ENCODE assay signal across 8 cellular contexts in genomic region chr12:89709157-89709993, GRCh38. TPM values are rescaled to one million over a fixed set of nuclear protein-coding genes. Genes with fewer than 3 reads are reported as not detected.
DNase-seq lines count a peak whose midpoint lies in the region; ATAC-seq and TF ChIP-seq lines count a peak whose summit lies in the region.

No MANE protein-coding gene starts in this region.

- peak; percentile 78 for TF ChIP-seq POLR2A in Raji (IDR thresholded peaks at IDR 0.05; ENCODE audit: insufficient read depth, low read depth, low read length)

- H3K27me3 Mint-ChIP-seq in H9 (ENCODE audit: low read depth) (peaks cover 56% of the 10 kb centered on the region), nephron (ENCODE audit: low read depth) (no peaks in the 10 kb centered on the region)

- H2AK5ac ChIP-seq in H9 (ENCODE audit: insufficient read length, low read length): no peak overlapping the region

- H3K4me1 ChIP-seq in ES-I3 (ENCODE audit: insufficient read depth, low read length): no peaks in the 10 kb centered on the region
- no peaks in the 10 kb centered on the region for H3K4me1 ChIP-seq in H9 (ENCODE audit: insufficient read depth, low read length)

- peak overlapping the region; percentile 72 for H3K27ac ChIP-seq in H9 (ENCODE audit: insufficient read length, low read depth, low read length)

- no peak overlapping the region for H3T11ph ChIP-seq in H9 (ENCODE audit: low read length)

- no peak overlapping the region for H4K5ac ChIP-seq in H9 (ENCODE audit: insufficient read length, low read depth, low read length)

- no peak overlapping the region for H2AFZ ChIP-seq in H9 (ENCODE audit: low read length)

- peak overlapping the region; percentile 82 to 86 for H3K4me3 Mint-ChIP-seq in H9
- peak overlapping the region; percentile 90 to 99 (median 96) for H3K4me3 Mint-ChIP-seq in nephron

- no peaks in the 10 kb centered on the region for H3K36me3 ChIP-seq in ES-I3 (ENCODE audit: insufficient read depth, low read length)

- no peaks in the 10 kb centered on the region for H3K79me1 ChIP-seq in H9 (ENCODE audit: insufficient read depth, low read depth, low read length, poor library complexity, severe bottlenecking)

- peak; percentile 82 for ATAC-seq in stimulated activated naive CD8-positive, alpha-beta T cell treated with anti-CD3 and anti-CD28 coated beads, Interleukin-15, Interleukin-2, amounts not matched to agents 100 U/mL and 50 U/mL, for 24 hours

- H4K91ac ChIP-seq in H9 (ENCODE audit: insufficient read length, low read depth, low read length): no peak overlapping the region

- no peaks in the 10 kb centered on the region for H4K20me1 ChIP-seq in H9 (ENCODE audit: control insufficient read depth, insufficient read depth, insufficient read length)

- H3K36me3 Mint-ChIP-seq in H9 (ENCODE audit: insufficient read depth in 1 of 3, low read depth in 3 of 3) (peaks cover 0 to 9% (median 0%) of the 10 kb centered on the region in 3 experiments; a peak in 4 of 7 replicates), nephron (ENCODE audit: low read depth) (peaks cover 5% of the 10 kb centered on the region)

- H3K27ac Mint-ChIP-seq in H9 (peak overlapping the region in 1 of 3 experiments; percentile 85; a peak in 2 of 7 replicates), nephron (peak overlapping the region; percentile 90 to 96 (median 94))

- no peak overlapping the region for H3K56ac ChIP-seq in H9 (ENCODE audit: insufficient read length, low read depth, low read length)

- peak overlapping the region; percentile 95 for H3K18ac ChIP-seq in H9 (ENCODE audit: insufficient read length, low read depth, low read length)

- no peak overlapping the region; the same call in 1 of the 2 replicates for H2BK15ac ChIP-seq in H9 (ENCODE audit: low read depth, low read length)

- no peak overlapping the region for H3K4ac ChIP-seq in H9 (ENCODE audit: low read depth, low read length)

- H3K23ac ChIP-seq in H9 (ENCODE audit: insufficient read length, low read depth, low read length): no peak overlapping the region

- no peak overlapping the region for H2BK20ac ChIP-seq in H9 (ENCODE audit: low read depth, low read length, poor library complexity, severe bottlenecking)

- H3K9me3 ChIP-seq in ES-I3 (ENCODE audit: control insufficient read depth, insufficient read depth, low read length): peaks cover 6% of the 10 kb centered on the region; the same call in 1 of the 2 replicates
- H3K9me3 ChIP-seq in H9 (ENCODE audit: control insufficient read depth, low read depth, low read length): no peaks in the 10 kb centered on the region

- peak overlapping the region; percentile 80; the same call in 1 of the 2 replicates for H3K9ac ChIP-seq in ES-I3 (ENCODE audit: low read depth, low read length)
- H3K9ac ChIP-seq in H9 (ENCODE audit: extremely low read depth, insufficient read length, low read length): peak overlapping the region; percentile 84

- peaks cover 10% of the 10 kb centered on the region; the same call in 1 of the 2 replicates for H3K27me3 ChIP-seq in H9 (ENCODE audit: insufficient read depth, low read length)

- no peak overlapping the region for H2BK120ac ChIP-seq in H9 (ENCODE audit: low read depth, low read length, poor library complexity, severe bottlenecking)

- peaks cover 8% of the 10 kb centered on the region in 2 experiments; a peak in 4 of 5 replicates for H3K9me3 Mint-ChIP-seq in H9
- peaks cover 8% of the 10 kb centered on the region for H3K9me3 Mint-ChIP-seq in nephron

- TF ChIP-seq CTCF in H9 (conservative IDR thresholded peaks at IDR 0.05) (no peak), fibroblast of the aortic adventitia (IDR thresholded peaks at IDR 0.05; ENCODE audit: insufficient read depth, low read length) (no peak), nephron (IDR thresholded peaks at IDR 0.05; ENCODE audit: unreplicated experiment in 3 of 3) (no peak)

- no peak overlapping the region for H2BK12ac ChIP-seq in H9 (ENCODE audit: insufficient read length, low read depth, low read length)

- WGBS in H9 (ENCODE audit: extremely low coverage, insufficient read length, low lambda C conversion rate): no CpG with 5 or more reads among the region's 102 CpGs

- H2BK5ac ChIP-seq in H9 (ENCODE audit: insufficient read length, low read length): peak overlapping the region; percentile 61

- no peak overlapping the region for H4K8ac ChIP-seq in H9 (replicated peaks; ENCODE audit: insufficient read length, low read depth, low read length)

- peak overlapping the region; percentile 87 for H3K4me3 ChIP-seq in fibroblast of the aortic adventitia (ENCODE audit: low read depth, low read length)

- H3K23me2 ChIP-seq in H9 (ENCODE audit: insufficient read length, low read depth, low read length, poor library complexity, severe bottlenecking): peaks cover 15% of the 10 kb centered on the region

- H3K79me2 ChIP-seq in H9 (ENCODE audit: insufficient read depth, low read length): no peaks in the 10 kb centered on the region

- H3K4me2 ChIP-seq in H9 (ENCODE audit: insufficient read depth, insufficient read length, low read length): peak overlapping the region; percentile 70

- H3K4me1 Mint-ChIP-seq in H9 (peaks cover 16% of the 10 kb centered on the region in 2 experiments), nephron (peaks cover 28% of the 10 kb centered on the region)

- peak overlapping the region; percentile 99 for H3K14ac ChIP-seq in H9 (ENCODE audit: insufficient read depth, low read length)

- peak; percentile 99 for DNase-seq in H9
- peak; percentile 97 for DNase-seq in M059J (ENCODE audit: low read depth)
- peak; percentile 100 for DNase-seq in activated effector memory CD4-positive, alpha-beta T cell treated with anti-CD3 and anti-CD28 coated beads, Interleukin-2, amount 50 U/mL, for 16 hours
- DNase-seq in fibroblast of the aortic adventitia (ENCODE audit: low read depth): peak; percentile 99
- DNase-seq in stimulated activated naive CD8-positive, alpha-beta T cell treated with anti-CD3 and anti-CD28 coated beads, Interleukin-15, Interleukin-2, amounts not matched to agents 100 U/mL and 50 U/mL, for 24 hours: peak; percentile 99

RNA-seq across cellular contexts. Expression of gene ATP2B1, which starts 0.7 kb away (rescaled TPM):
- total RNA-seq in H9 (2021) (20.6 and 23.4 TPM in 2 replicates), fibroblast of the aortic adventitia (ENCODE audit: low replicate concordance) (56.8 and 158 TPM in 2 replicates)
- 27.6 and 36.4 TPM in 2 replicates for total RNA-seq in M059J (2014; rRNA removed; shearing (Covaris generic))

Comparison
In these comparisons a context has a peak if more than half of its experiments do, and no peak if none do; other contexts are left out.
1. Peak in every context shown above with its lines: DNase-seq, ATAC-seq, H3K4me3 ChIP-seq and H3K27ac ChIP-seq.